7 cellular contexts compared by ENCODE assay signal in the genomic region with DNA sequence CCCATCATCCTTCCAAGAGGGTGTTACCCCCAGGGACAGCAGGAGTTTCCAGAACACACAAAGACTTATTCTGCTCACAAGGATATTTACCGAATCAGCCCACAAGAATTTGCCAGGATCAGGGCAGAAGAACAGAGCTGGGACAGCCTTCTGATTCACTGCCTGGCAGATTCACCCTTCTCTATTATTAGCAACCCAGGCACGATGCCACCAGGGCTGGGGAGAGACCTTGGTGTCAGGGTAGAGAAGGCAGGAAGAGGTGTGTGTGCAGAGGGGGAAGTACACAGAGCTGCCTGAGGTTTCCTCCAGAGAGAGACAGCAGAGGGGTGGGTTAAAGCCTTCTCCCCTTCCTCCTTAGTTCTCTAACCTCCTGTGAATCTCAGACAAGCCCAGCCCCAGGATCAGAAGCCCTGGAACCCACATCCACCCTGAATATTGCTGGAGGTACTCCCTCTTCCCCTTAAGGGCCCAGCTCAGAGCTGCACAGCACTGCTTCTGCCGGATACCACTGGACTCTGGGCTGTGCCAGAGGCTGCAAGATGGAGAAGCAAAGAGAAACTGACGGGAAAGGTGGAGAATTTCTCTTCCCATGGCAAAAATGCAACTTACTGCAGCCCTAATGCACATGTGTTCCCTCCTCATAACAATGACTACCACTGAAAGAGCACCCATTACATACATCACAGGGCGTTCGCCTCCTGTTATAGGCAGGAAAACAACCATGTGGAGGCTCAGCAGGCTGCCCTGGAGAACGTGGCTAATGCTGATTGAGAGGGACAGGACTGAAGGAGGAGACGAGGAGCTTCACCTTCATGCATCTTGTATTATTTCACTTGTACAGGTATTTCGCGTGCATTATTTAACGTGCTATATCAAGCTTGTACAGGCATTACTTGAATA.
A peak's percentile ranks its signal among the peaks of the same experiment; 100 is the strongest.
DNase-seq lines count a peak whose midpoint lies in the region; ATAC-seq, FAIRE-seq and TF ChIP-seq lines count a peak whose summit lies in the region.

No MANE protein-coding gene starts in this region.

- H3K36me3 ChIP-seq in duodenal mucosa (ENCODE audit: control insufficient read depth in 1 of 2, insufficient read depth in 2 of 2, low read length in 2 of 2) (no peaks in the 10 kb centered on the region), mucosa of rectum (ENCODE audit: control insufficient read depth in 2 of 2, insufficient read depth in 2 of 2, low read length in 2 of 2) (no peaks in the 10 kb centered on the region), stomach smooth muscle (ENCODE audit: control insufficient read depth in 2 of 2, insufficient read depth in 2 of 2, low read length in 2 of 2) (no peaks in the 10 kb centered on the region)

- H3K27me3 ChIP-seq in duodenal mucosa (ENCODE audit: control insufficient read depth in 1 of 2, insufficient read depth in 2 of 2, low read length in 2 of 2) (no peaks in the 10 kb centered on the region), mucosa of rectum (ENCODE audit: control insufficient read depth in 2 of 2, insufficient read depth in 2 of 2, low read length in 2 of 2) (no peaks in the 10 kb centered on the region), stomach smooth muscle (ENCODE audit: control insufficient read depth in 1 of 2, insufficient read depth in 2 of 2, low read length in 2 of 2) (no peaks in the 10 kb centered on the region)

- DNase-seq in LHCN-M2 (ENCODE audit: low read depth) (peak; percentile 73), D721Med (ENCODE audit: insufficient read length, low spot score) (no peak)
- peak; percentile 81 for DNase-seq in activated CD4-positive, alpha-beta T cell treated with anti-CD3 and anti-CD28 coated beads, Interleukin-2, amount 10 ng/mL, durations not matched to agents 7 days and 5 days

- H3K4me1 ChIP-seq in duodenal mucosa (ENCODE audit: control insufficient read depth in 1 of 2, insufficient read depth in 2 of 2, low read length in 2 of 2) (peaks cover 62 to 78% of the 10 kb centered on the region in 2 donors), mucosa of rectum (ENCODE audit: control insufficient read depth in 2 of 2, insufficient read depth in 2 of 2, low read length in 2 of 2) (peaks cover 33 to 45% of the 10 kb centered on the region in 2 donors), stomach smooth muscle (ENCODE audit: control insufficient read depth, insufficient read depth, low read length) (peaks cover 89% of the 10 kb centered on the region)

- no peaks in the 10 kb centered on the region for H3K27me3 Mint-ChIP-seq in activated CD4-positive, alpha-beta T cell treated with anti-CD3 and anti-CD28 coated beads, Interleukin-2, amount 10 ng/mL, durations not matched to agents 7 days and 5 days

- H3K27ac ChIP-seq in duodenal mucosa (ENCODE audit: low read depth, low read length), result peak overlapping the region; percentile 62
- H3K27ac ChIP-seq in mucosa of rectum (ENCODE audit: low read depth in 2 of 2, low read length in 2 of 2), result peak overlapping the region; percentile 5 to 56
- peak overlapping the region; percentile 93 for H3K27ac ChIP-seq in stomach smooth muscle (ENCODE audit: low read length)

- H3K9me3 Mint-ChIP-seq in activated CD4-positive, alpha-beta T cell treated with anti-CD3 and anti-CD28 coated beads, Interleukin-2, amount 10 ng/mL, durations not matched to agents 7 days and 5 days, result no peaks in the 10 kb centered on the region

- no peak for TF ChIP-seq CTCF in D721Med (IDR thresholded peaks at IDR 0.05; ENCODE audit: insufficient read depth, missing control alignments)

- CTCF ChIA-PET in activated CD4-positive, alpha-beta T cell treated with anti-CD3 and anti-CD28 coated beads, Interleukin-2, amount 10 ng/mL, durations not matched to agents 7 days and 5 days (lab: Charles Lee), result interaction anchor here (0.6 to 3.1 kb wide), 11 partner anchors 10 to 269 kb away, joined by 3 to 15 read pairs (median 3); a partner anchor contains a TSS

- POLR2A ChIA-PET in activated CD4-positive, alpha-beta T cell treated with anti-CD3 and anti-CD28 coated beads, Interleukin-2, amount 10 ng/mL, durations not matched to agents 7 days and 5 days (lab: Charles Lee), result interaction anchor here (0.6 kb wide), 1 partner anchor 9 kb away, joined by 3 read pairs; no protein-coding TSS in a partner anchor

- H3K27ac Mint-ChIP-seq in activated CD4-positive, alpha-beta T cell treated with anti-CD3 and anti-CD28 coated beads, Interleukin-2, amount 10 ng/mL, durations not matched to agents 7 days and 5 days, result peak overlapping the region; percentile 90

- H3K4me3 Mint-ChIP-seq in activated CD4-positive, alpha-beta T cell treated with anti-CD3 and anti-CD28 coated beads, Interleukin-2, amount 10 ng/mL, durations not matched to agents 7 days and 5 days, result peak overlapping the region; percentile 68

- peaks cover 90% of the 10 kb centered on the region for H3K4me1 Mint-ChIP-seq in activated CD4-positive, alpha-beta T cell treated with anti-CD3 and anti-CD28 coated beads, Interleukin-2, amount 10 ng/mL, durations not matched to agents 7 days and 5 days

- H3K9ac ChIP-seq in duodenal mucosa (ENCODE audit: low read depth in 1 of 2, low read length in 2 of 2) (peak overlapping the region in 1 of 2 donors; percentile 26), mucosa of rectum (ENCODE audit: low read depth in 1 of 2, low read length in 2 of 2) (peak overlapping the region; percentile 0 to 28), stomach smooth muscle (ENCODE audit: low read length in 2 of 2) (peak overlapping the region; percentile 58 to 61)

- no peak for FAIRE-seq in D721Med (lab: Jason Lieb, UNC)

- peaks cover 26% of the 10 kb centered on the region for H3K36me3 Mint-ChIP-seq in activated CD4-positive, alpha-beta T cell treated with anti-CD3 and anti-CD28 coated beads, Interleukin-2, amount 10 ng/mL, durations not matched to agents 7 days and 5 days (ENCODE audit: low read depth)

- ATAC-seq in GM19023 (IDR thresholded peaks at IDR 0.05; ENCODE audit: unreplicated experiment), result peak; percentile 31

- H3K9me3 ChIP-seq in duodenal mucosa (ENCODE audit: control insufficient read depth in 1 of 2, low read length in 2 of 2), result no peaks in the 10 kb centered on the region
- H3K9me3 ChIP-seq in mucosa of rectum (ENCODE audit: control insufficient read depth in 2 of 2, low read length in 2 of 2), result no peaks in the 10 kb centered on the region
- H3K9me3 ChIP-seq in stomach smooth muscle (ENCODE audit: control insufficient read depth in 2 of 2, low read length in 2 of 2), result no peaks in the 10 kb centered on the region

- H3K4me3 ChIP-seq in duodenal mucosa (ENCODE audit: low read depth in 1 of 2, low read length in 2 of 2) (peak overlapping the region; percentile 29 to 30), mucosa of rectum (ENCODE audit: low read length in 2 of 2) (peak overlapping the region in 1 of 2 donors; percentile 8), stomach smooth muscle (ENCODE audit: low read length in 2 of 2) (peak overlapping the region; percentile 22 to 57)

Comparison
In these comparisons a context has a peak if more than half of its experiments do, and no peak if none do; other contexts are left out.
1. H3K27ac ChIP-seq: peak in every context shown above with its lines; median percentile 93 in stomach smooth muscle; 62 in duodenal mucosa; 30 in mucosa of rectum.